ENCODE assay signal across 19 cellular contexts in genomic region chr4:40608628-40609027, GRCh38. TPM values are rescaled to one million over a fixed set of nuclear protein-coding genes. Genes with fewer than 3 reads are reported as not detected.
DNase-seq lines count a peak whose midpoint lies in the region; ATAC-seq and TF ChIP-seq lines count a peak whose summit lies in the region.
"Had no signal": no experiment of that assay in that cellular context is flagged by ENCODE, and none has a peak within 500 bp of the region (broad histone marks: within the 10 kb centered on the region; RNA-seq: fewer than 3 reads in every experiment).

No MANE protein-coding gene starts in this region.

- peaks cover 10% of the 10 kb centered on the region; the same call in 1 of the 2 replicates for H3F3A ChIP-seq in GM23248 (ENCODE audit: insufficient read depth)

- no peaks in the 10 kb centered on the region for H3K9me3 ChIP-seq in GM23248 (ENCODE audit: low read depth)
- H3K9me3 ChIP-seq in adipocyte (ENCODE audit: control insufficient read depth, low read length): no peaks in the 10 kb centered on the region
- H3K9me3 ChIP-seq: Peyer's patch had no signal

- no peaks in the 10 kb centered on the region for H3K9me2 ChIP-seq in GM23248 (ENCODE audit: insufficient read depth)

- no peak for ATAC-seq in HG03571 (IDR thresholded peaks at IDR 0.05; ENCODE audit: unreplicated experiment)
- ATAC-seq: CD8-positive, alpha-beta T cell had no signal

- no peaks in the 10 kb centered on the region for H3K79me2 ChIP-seq in GM23248 (ENCODE audit: insufficient read depth)

- no peaks in the 10 kb centered on the region for H3K36me3 ChIP-seq in GM23248 (ENCODE audit: low read depth)
- no peaks in the 10 kb centered on the region for H3K36me3 ChIP-seq in adipocyte (ENCODE audit: control insufficient read depth, insufficient read depth, low read length, severe bottlenecking)
- H3K36me3 ChIP-seq: Peyer's patch had no signal

- TF ChIP-seq CTCF in fibroblast of pulmonary artery (IDR thresholded peaks at IDR 0.05; ENCODE audit: low read length, missing control alignments): no peak

- H3K27me3 ChIP-seq in GM23248 (replicated peaks; ENCODE audit: insufficient read depth): no peaks in the 10 kb centered on the region
- H3K27me3 ChIP-seq in adipocyte (replicated peaks; ENCODE audit: control insufficient read depth, insufficient read depth, low read length): no peaks in the 10 kb centered on the region
- H3K27me3 ChIP-seq: Peyer's patch had no signal

- H3K4me1 ChIP-seq in GM23248 (ENCODE audit: insufficient read depth) (no peaks in the 10 kb centered on the region), adipocyte (ENCODE audit: control insufficient read depth, insufficient read depth, low read length) (no peaks in the 10 kb centered on the region)
- H3K4me1 ChIP-seq: Peyer's patch had no signal

- no peak overlapping the region for H3K9ac ChIP-seq in GM23248
- no peak overlapping the region for H3K9ac ChIP-seq in adipocyte (ENCODE audit: low read length)
- H3K9ac ChIP-seq: KMS-11 had no signal

- H4K20me1 ChIP-seq in GM23248 (ENCODE audit: insufficient read depth): no peaks in the 10 kb centered on the region

- DNase-seq in AG08395 (ENCODE audit: low spot score) (peak; percentile 22), GM23248 (peak; percentile 24), adipocyte (ENCODE audit: low read depth) (peak; percentile 97), fibroblast of pulmonary artery (ENCODE audit: low read depth) (peak; percentile 42), DMS153 treated with DMSO at 0.1 percent for 48 hours (lab: John Stamatoyannopoulos, UW; ENCODE audit: unreplicated experiment) (no peak), DMS79 (lab: John Stamatoyannopoulos, UW) (no peak)
- DNase-seq in stimulated activated CD8-positive, alpha-beta memory T cell treated with anti-CD3 and anti-CD28 coated beads, Interleukin-4, amount 100 ng/mL, for 48 hours: no peak
- DNase-seq: 8988T; CD8-positive, alpha-beta T cell; H7; NCI-H1092; NCI-H1694; NCI-H2107; NCI-H226; NCI-H69; Peyer's patch; Right ventricle myocardium superior had no signal

- in situ Hi-C loops in GM23248 (cut with MboI): no loop called here

- no peak overlapping the region for H3K4me2 ChIP-seq in GM23248 (ENCODE audit: unreplicated experiment)
- H3K4me2 ChIP-seq: KMS-11 had no signal

- H3K4me3 ChIP-seq in GM23248 (no peak overlapping the region), adipocyte (ENCODE audit: low read length) (no peak overlapping the region), fibroblast of pulmonary artery (replicated peaks; ENCODE audit: low read depth, low read length) (no peak overlapping the region)
- H3K4me3 ChIP-seq: Peyer's patch had no signal

- H2AFZ ChIP-seq in GM23248: no peak overlapping the region

- no peak overlapping the region for H3K27ac ChIP-seq in GM23248
- H3K27ac ChIP-seq: KMS-11, Peyer's patch had no signal

- WGBS in GM23248 (ENCODE audit: low coverage in 1 of 2, low lambda C conversion rate in 2 of 2, missing lambda C conversion rate in 2 of 2), 2 experiments: 59 to 67% methylated on average over 2 of the region's 2 CpGs

RNA-seq across cellular contexts. Expression of gene RBM47, which starts 21.0 kb away (rescaled TPM):
- 1.3 and 2.0 TPM in 2 replicates for total RNA-seq in GM23248 (2014; rRNA removed; shearing (Covaris generic))
- polyA plus RNA-seq in GM23248 (2016; fragmentation: Nextera tagmentation; extraction: Ambion mirVana): 0.70 and 0.94 TPM in 2 replicates
- total RNA-seq: CD8-positive, alpha-beta T cell had no signal

Comparison
In these comparisons a context has a peak if more than half of its experiments do, and no peak if none do; other contexts are left out.
1. DNase-seq: peak in AG08395 (single experiment), GM23248 (single experiment), adipocyte (single experiment) and fibroblast of pulmonary artery (single experiment); none in DMS153 treated with DMSO at 0.1 percent for 48 hours (single experiment), stimulated activated CD8-positive, alpha-beta memory T cell treated with anti-CD3 and anti-CD28 coated beads, Interleukin-4, amount 100 ng/mL, for 48 hours (single experiment) and DMS79 (single experiment).